20 cellular contexts compared by ENCODE assay signal in the genomic region with DNA sequence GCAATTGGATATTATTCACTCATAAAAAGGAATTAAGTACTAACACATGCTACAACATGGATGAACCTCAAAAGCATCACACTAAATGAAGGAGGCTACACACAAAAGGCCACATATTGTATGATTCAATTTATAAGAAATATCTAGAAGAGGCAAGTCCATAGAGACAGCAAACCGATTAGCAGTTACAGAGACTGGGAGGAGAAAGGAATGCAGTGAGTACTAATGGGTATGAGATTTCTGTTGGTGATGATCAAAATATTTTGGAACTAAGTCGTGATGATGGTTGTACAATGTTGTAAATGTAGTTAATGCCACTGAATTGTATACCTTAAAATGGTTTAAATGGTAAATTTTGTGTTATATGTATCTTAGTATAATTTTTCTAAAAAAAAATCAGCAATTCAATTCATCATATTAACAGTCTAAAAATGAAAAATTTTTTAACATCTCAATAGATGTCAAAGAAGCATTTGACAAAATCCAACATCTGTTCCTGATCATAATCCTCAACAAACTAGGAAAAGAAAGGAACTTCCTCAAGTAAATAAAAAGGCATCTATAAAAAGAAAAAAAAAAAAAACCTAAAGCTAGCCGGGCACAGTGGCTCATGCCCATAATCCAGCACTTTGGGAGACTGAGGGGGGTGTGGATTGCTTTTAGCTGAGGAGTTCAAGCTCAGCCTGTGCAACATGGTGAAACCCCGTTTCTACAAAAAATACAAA.
"Had no signal": no experiment of that assay in that cellular context is flagged by ENCODE, and none has a peak within 500 bp of the region (broad histone marks: within the 10 kb centered on the region; RNA-seq: fewer than 3 reads in every experiment).

No MANE protein-coding gene starts in this region.

- H3K4me1 Mint-ChIP-seq: naive thymus-derived CD8-positive, alpha-beta T cell; stimulated activated naive CD8-positive, alpha-beta T cell treated with anti-CD3 and anti-CD28 coated beads, Interleukin-15, amount 100 ng/mL, for 72 hours had no signal

- H3K27me3 Mint-ChIP-seq: stimulated activated naive B cell treated with anti-CD40 and anti-IgM and Interleukin-4, amounts not matched to agents 10 μg/mL and 1 μg/mL and 100 μg/mL, for 72 hours; stimulated activated naive CD8-positive, alpha-beta T cell treated with anti-CD3 and anti-CD28 coated beads, Interleukin-15, amount 100 ng/mL, for 72 hours had no signal

- H3K36me3 ChIP-seq: colonic mucosa, heart left ventricle, neutrophil, thoracic aorta, transverse colon had no signal

- FAIRE-seq: frontal cortex had no signal

- H3K36me3 Mint-ChIP-seq: naive thymus-derived CD8-positive, alpha-beta T cell; stimulated activated naive B cell treated with anti-CD40 and anti-IgM and Interleukin-4, amounts not matched to agents 10 μg/mL and 1 μg/mL and 100 μg/mL, for 72 hours had no signal

- H3K4me3 ChIP-seq: colonic mucosa, heart left ventricle, lung, skin epidermis, thoracic aorta, transverse colon had no signal

- H3K9me3 ChIP-seq: colonic mucosa, heart left ventricle, neutrophil, thoracic aorta, transverse colon had no signal

- H3K27ac ChIP-seq: colonic mucosa, heart left ventricle, neutrophil, skin epidermis, thoracic aorta, transverse colon had no signal

- H3K27ac Mint-ChIP-seq: naive thymus-derived CD8-positive, alpha-beta T cell; stimulated activated naive B cell treated with anti-CD40 and anti-IgM and Interleukin-4, amounts not matched to agents 10 μg/mL and 1 μg/mL and 100 μg/mL, for 72 hours; stimulated activated naive CD8-positive, alpha-beta T cell treated with anti-CD3 and anti-CD28 coated beads, Interleukin-15, amount 100 ng/mL, for 72 hours had no signal

- H3K4me3 Mint-ChIP-seq: naive thymus-derived CD8-positive, alpha-beta T cell; stimulated activated naive B cell treated with anti-CD40 and anti-IgM and Interleukin-4, amounts not matched to agents 10 μg/mL and 1 μg/mL and 100 μg/mL, for 72 hours; stimulated activated naive CD8-positive, alpha-beta T cell treated with anti-CD3 and anti-CD28 coated beads, Interleukin-15, amount 100 ng/mL, for 72 hours had no signal

- H3K27me3 ChIP-seq: colonic mucosa, heart left ventricle, neutrophil, transverse colon had no signal

- ATAC-seq: heart left ventricle; left colon; left ventricle myocardium superior; naive thymus-derived CD8-positive, alpha-beta T cell; sciatic nerve; stimulated activated naive B cell treated with anti-CD40 and anti-IgM and Interleukin-4, amounts not matched to agents 10 μg/mL and 1 μg/mL and 100 μg/mL, for 72 hours; stimulated activated naive CD8-positive, alpha-beta T cell treated with anti-CD3 and anti-CD28 coated beads, Interleukin-15, amount 100 ng/mL, for 72 hours had no signal

- H3K4me1 ChIP-seq: colonic mucosa, heart left ventricle had no signal

- DNase-seq: colonic mucosa; dermis blood vessel endothelial cell; heart left ventricle; hippocampal formation; left colon; left ventricle myocardium superior; mesendoderm; naive thymus-derived CD8-positive, alpha-beta T cell; stimulated activated CD4-positive, alpha-beta T cell treated with anti-CD3 and anti-CD28 coated beads, Interleukin-2, amount 100 ng/mL, for 24 hours; stimulated activated CD4-positive, alpha-beta T cell treated with anti-CD3 and anti-CD28 coated beads, Interleukin-4, amount 100 ng/mL, for 4 hours; stimulated activated naive B cell treated with anti-CD40 and anti-IgM and Interleukin-4, amounts not matched to agents 10 μg/mL and 1 μg/mL and 100 μg/mL, for 72 hours; stimulated activated naive CD8-positive, alpha-beta T cell treated with anti-CD3 and anti-CD28 coated beads, Interleukin-15, amount 100 ng/mL, for 72 hours; substantia nigra; transverse colon had no signal

- H3K9me3 Mint-ChIP-seq: naive thymus-derived CD8-positive, alpha-beta T cell; stimulated activated naive B cell treated with anti-CD40 and anti-IgM and Interleukin-4, amounts not matched to agents 10 μg/mL and 1 μg/mL and 100 μg/mL, for 72 hours; stimulated activated naive CD8-positive, alpha-beta T cell treated with anti-CD3 and anti-CD28 coated beads, Interleukin-15, amount 100 ng/mL, for 72 hours had no signal
